In genomic region chr3:30611613-30612421, GRCh38 we compare ENCODE assay signal across 9 cellular contexts. TPM values are rescaled to one million over a fixed set of nuclear protein-coding genes. Genes with fewer than 3 reads are reported as not detected.
DNase-seq lines count a peak whose midpoint lies in the region; ATAC-seq and TF ChIP-seq lines count a peak whose summit lies in the region.
"Had no signal": no experiment of that assay in that cellular context is flagged by ENCODE, and none has a peak within 500 bp of the region (broad histone marks: within the 10 kb centered on the region; RNA-seq: fewer than 3 reads in every experiment).

No MANE protein-coding gene starts in this region.

- peak overlapping the region; percentile 8 for H3K4me2 ChIP-seq in DOHH2 (ENCODE audit: low read length)
- H3K4me2 ChIP-seq in PC-9: peak overlapping the region; percentile 18

- H3K27me3 Mint-ChIP-seq in effector memory CD8-positive, alpha-beta T cell: no peaks in the 10 kb centered on the region

- CTCF ChIA-PET in PC-9 (lab: Charles Lee): no interaction called here

- H3K27ac ChIP-seq in DOHH2 (ENCODE audit: low read depth, low read length): no peak overlapping the region
- no peak overlapping the region for H3K27ac ChIP-seq in PC-9

- no peaks in the 10 kb centered on the region for H3K9me3 ChIP-seq in DOHH2 (ENCODE audit: control insufficient read depth, insufficient read depth, low read length)
- no peaks in the 10 kb centered on the region for H3K9me3 ChIP-seq in PC-9 (ENCODE audit: insufficient read depth, low read depth)

- no peaks in the 10 kb centered on the region for H3K9me3 Mint-ChIP-seq in effector memory CD8-positive, alpha-beta T cell

- peaks cover 4% of the 10 kb centered on the region for H3K36me3 ChIP-seq in DOHH2 (ENCODE audit: control insufficient read depth, low read length)
- no peaks in the 10 kb centered on the region for H3K36me3 ChIP-seq in PC-9 (ENCODE audit: low read depth)

- peak overlapping the region; percentile 93 to 94 for H3K4me3 Mint-ChIP-seq in effector memory CD8-positive, alpha-beta T cell

- no peak overlapping the region for H2AFZ ChIP-seq in PC-9

- no peak overlapping the region for H3K4me3 ChIP-seq in DOHH2 (ENCODE audit: low read length)
- no peak overlapping the region for H3K4me3 ChIP-seq in PC-9

- H3K27ac Mint-ChIP-seq in effector memory CD8-positive, alpha-beta T cell: peak overlapping the region; percentile 69 to 88

- DNase-seq in PC-9 (peak in 1 of 2 experiments; percentile 75), renal cortical epithelial cell (ENCODE audit: low read depth) (peak; percentile 89), SHP77 (lab: John Stamatoyannopoulos, UW) (no peak), NCI-H1105 (lab: John Stamatoyannopoulos, UW) (no peak)
- peak in 2 of 3 experiments; percentile 24 to 27 for DNase-seq in effector memory CD8-positive, alpha-beta T cell
- DNase-seq: NCI-H1105 treated with DMSO at 0.1 percent for 48 hours had no signal

- peak; percentile 77 for ATAC-seq in effector memory CD8-positive, alpha-beta T cell (replicated peaks)
- ATAC-seq in HG02678 (IDR thresholded peaks at IDR 0.05; ENCODE audit: unreplicated experiment) (no peak), HG03097 (IDR thresholded peaks at IDR 0.05; ENCODE audit: low FRiP score, unreplicated experiment) (no peak)

- no peak for TF ChIP-seq CTCF in DOHH2 (IDR thresholded peaks at IDR 0.05; ENCODE audit: low read depth, low read length, poor library complexity, severe bottlenecking)
- no peak for TF ChIP-seq CTCF in PC-9 (conservative IDR thresholded peaks at IDR 0.05)

- peaks cover 56 to 80% of the 10 kb centered on the region in 2 donors for H3K4me1 Mint-ChIP-seq in effector memory CD8-positive, alpha-beta T cell (ENCODE audit: low read depth in 2 of 2)

- no peaks in the 10 kb centered on the region for H3K27me3 ChIP-seq in DOHH2 (ENCODE audit: control insufficient read depth, low read length)
- no peaks in the 10 kb centered on the region for H3K27me3 ChIP-seq in PC-9 (ENCODE audit: insufficient read depth, low read depth)

- H3F3A ChIP-seq in DOHH2 (ENCODE audit: control insufficient read depth, insufficient read depth): 0 out of 2 replicates have a peak, but pooled peaks cover 5% of the 10 kb centered on the region
- H3F3A ChIP-seq in PC-9 (ENCODE audit: insufficient read depth, low read depth): no peaks in the 10 kb centered on the region

- peaks cover 18% of the 10 kb centered on the region for H3K36me3 Mint-ChIP-seq in effector memory CD8-positive, alpha-beta T cell (ENCODE audit: insufficient read depth)

- BruUV-seq in PC-9 (replicated peaks; lab: Mats Ljungman, UMichigan): no TSS peak

- H3K4me1 ChIP-seq in DOHH2 (ENCODE audit: control insufficient read depth, low read length) (peaks cover 83% of the 10 kb centered on the region), PC-9 (replicated peaks; ENCODE audit: insufficient read depth) (peaks cover 21% of the 10 kb centered on the region)

- POLR2A ChIA-PET in PC-9 (lab: Charles Lee; ENCODE audit: unreplicated experiment): interaction anchor here (0.6 kb wide), 1 partner anchor 776 kb away, joined by 5 read pairs; no protein-coding TSS in a partner anchor

- H3K79me2 ChIP-seq in DOHH2 (ENCODE audit: control insufficient read depth, low read length): peaks cover 95% of the 10 kb centered on the region
- H3K79me2 ChIP-seq in PC-9 (ENCODE audit: low read depth): peaks cover 81% of the 10 kb centered on the region

- intact Hi-C loops in PC-9 (cut with micrococcal nuclease; ENCODE audit: unreplicated experiment): no loop called here

- H4K20me1 ChIP-seq in DOHH2 (ENCODE audit: control insufficient read depth, insufficient read depth, low read depth, low read length) (no peaks in the 10 kb centered on the region), PC-9 (ENCODE audit: insufficient read depth) (no peaks in the 10 kb centered on the region)

- H3K9me2 ChIP-seq in DOHH2 (replicated peaks; ENCODE audit: control insufficient read depth, low read length) (no peaks in the 10 kb centered on the region), PC-9 (ENCODE audit: insufficient read depth) (no peaks in the 10 kb centered on the region)

RNA-seq across cellular contexts. Expression of gene TGFBR2, which starts 5.4 kb away (rescaled TPM):
- total RNA-seq in PC-9 (2021): 26.4 and 33.6 TPM in 2 replicates
- total RNA-seq in renal cortical epithelial cell: 63.4 and 258 TPM in 2 replicates

Comparison
In these comparisons a context has a peak if more than half of its experiments do, and no peak if none do; other contexts are left out.
1. DNase-seq: peak in effector memory CD8-positive, alpha-beta T cell (2 of 3) and renal cortical epithelial cell (single experiment); none in SHP77 (0 of 2) and NCI-H1105 (single experiment).